Comparison of ENCODE assay signal across 12 cellular contexts in the genomic region with DNA sequence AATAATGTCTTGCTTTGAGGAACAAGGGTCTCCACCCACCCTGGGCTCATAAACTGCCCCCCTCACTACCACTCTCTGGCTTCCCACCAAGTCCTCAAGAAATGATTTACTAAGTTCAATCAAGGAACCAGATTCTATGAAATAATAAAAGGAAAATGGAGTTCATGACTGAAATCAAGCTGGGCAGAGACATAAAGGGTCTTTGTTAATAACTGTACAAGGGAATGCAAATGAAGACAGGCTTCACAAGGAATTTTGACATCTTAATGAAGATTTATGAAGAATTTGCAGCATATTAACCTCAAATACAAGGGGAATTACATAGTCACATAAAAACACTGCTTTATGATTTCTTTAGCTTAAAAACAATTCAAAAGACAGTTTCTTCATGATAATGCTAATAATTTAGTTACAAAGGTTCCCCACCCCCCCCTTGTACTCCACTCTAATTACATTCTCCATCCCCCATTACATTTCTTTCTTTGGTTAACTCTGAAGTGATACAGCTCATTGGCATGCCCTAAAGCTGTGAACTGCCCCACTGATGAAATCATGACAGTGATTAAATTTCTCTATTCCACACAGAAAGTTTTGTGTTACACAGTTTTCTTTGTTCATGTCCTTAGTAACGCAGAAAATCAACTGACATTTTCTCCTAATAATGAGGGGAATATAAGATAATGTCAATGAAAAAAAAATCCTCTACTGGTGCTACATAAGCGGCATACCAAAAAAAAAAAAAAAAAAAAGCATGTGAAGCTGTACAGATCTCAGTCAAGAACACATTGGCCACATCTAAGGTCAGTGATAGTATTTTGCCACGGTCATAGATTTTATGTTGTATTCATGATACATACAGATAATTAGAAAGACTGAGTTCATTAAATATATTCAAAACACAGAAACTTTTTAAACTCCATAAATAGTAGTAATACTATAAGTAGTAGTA. TPM values are rescaled to one million over a fixed set of nuclear protein-coding genes. Genes with fewer than 3 reads are reported as not detected.
DNase-seq lines count a peak whose midpoint lies in the region; ATAC-seq and TF ChIP-seq lines count a peak whose summit lies in the region.
"Had no signal": no experiment of that assay in that cellular context is flagged by ENCODE, and none has a peak within 500 bp of the region (broad histone marks: within the 10 kb centered on the region; RNA-seq: fewer than 3 reads in every experiment).

No MANE protein-coding gene starts in this region.

- 35 to 44% methylated on average over 3 of the region's 3 CpGs for WGBS in gastroesophageal sphincter (ENCODE audit: low coverage in 1 of 2), 2 donors

- H3K36me3 ChIP-seq in gastroesophageal sphincter: no peaks in the 10 kb centered on the region
- H3K36me3 ChIP-seq: right atrium auricular region had no signal

- DNase-seq in NCI-H446 treated with DMSO at 0.1 percent for 48 hours (lab: John Stamatoyannopoulos, UW) (peak; percentile 29), NCI-H446 (lab: John Stamatoyannopoulos, UW) (no peak), SW480 (ENCODE audit: low spot score) (peak; percentile 24), stromal cell of bone marrow (ENCODE audit: low read depth) (peak; percentile 60), hepatic stellate cell (ENCODE audit: low spot score) (no peak)
- DNase-seq in activated CD4-positive, alpha-beta T cell treated with anti-CD3 and anti-CD28 coated beads, Interleukin-2, amount 50 U/mL, for 1 hour: no peak
- DNase-seq: PC-3 had no signal

- no peak for TF ChIP-seq CTCF in gastroesophageal sphincter (IDR thresholded peaks at IDR 0.05)

- TF ChIP-seq POLR2A in gastroesophageal sphincter (IDR thresholded peaks at IDR 0.05): no peak

- ATAC-seq in gastroesophageal sphincter (peak; percentile 22), GM18907 (IDR thresholded peaks at IDR 0.05; ENCODE audit: unreplicated experiment) (no peak)
- ATAC-seq: PC-3 had no signal

- H3K4me1 ChIP-seq in gastroesophageal sphincter: peaks cover 6 to 92% (median 29%) of the 10 kb centered on the region in 3 donors

- H3K4me3 ChIP-seq in gastroesophageal sphincter: no peak overlapping the region
- H3K4me3 ChIP-seq: right atrium auricular region had no signal

- no peaks in the 10 kb centered on the region for H3K9me3 ChIP-seq in gastroesophageal sphincter
- H3K9me3 ChIP-seq: right atrium auricular region had no signal

- no peak for TF ChIP-seq EP300 in gastroesophageal sphincter (IDR thresholded peaks at IDR 0.05)

- peak overlapping the region in 1 of 4 donors; percentile 5 for H3K27ac ChIP-seq in gastroesophageal sphincter
- H3K27ac ChIP-seq: 22Rv1, VCaP had no signal

- no peaks in the 10 kb centered on the region for H3K27me3 ChIP-seq in gastroesophageal sphincter
- H3K27me3 ChIP-seq: right atrium auricular region had no signal

RNA-seq across cellular contexts. Expression of gene WWTR1, which starts 54.4 kb away (rescaled TPM):
- 100 to 1,000 TPM; 239 to 482 (median 321) TPM for total RNA-seq in gastroesophageal sphincter

Comparison
In these comparisons a context has a peak if more than half of its experiments do, and no peak if none do; other contexts are left out.
1. DNase-seq: peak in NCI-H446 treated with DMSO at 0.1 percent for 48 hours (single experiment), SW480 (single experiment) and stromal cell of bone marrow (single experiment); none in NCI-H446 (0 of 2), hepatic stellate cell (single experiment) and activated CD4-positive, alpha-beta T cell treated with anti-CD3 and anti-CD28 coated beads, Interleukin-2, amount 50 U/mL, for 1 hour (single experiment).